Comparison of ENCODE assay signal across 32 cellular contexts in genomic region chr14:73607241-73607640, GRCh38. TPM values are rescaled to one million over a fixed set of nuclear protein-coding genes. Genes with fewer than 3 reads are reported as not detected.
"Had no signal": no experiment of that assay in that cellular context is flagged by ENCODE, and none has a peak within 500 bp of the region (broad histone marks: within the 10 kb centered on the region; RNA-seq: fewer than 3 reads in every experiment).

No MANE protein-coding gene starts in this region.

- H3K9me3 ChIP-seq: colonic mucosa, esophagus squamous epithelium, gastrocnemius medialis, left lung, lower lobe of right lung, mucosa of descending colon had no signal

- FAIRE-seq: endometrium, islet of Langerhans, keratinocyte had no signal

- ATAC-seq: effector memory CD8-positive, alpha-beta T cell; esophagus mucosa; gastrocnemius medialis; heart right ventricle; left cardiac atrium; left lung; left ventricle myocardium superior; lower lobe of right lung; mucosa of descending colon had no signal

- H3K27me3 ChIP-seq: colonic mucosa, esophagus squamous epithelium, gastrocnemius medialis, heart right ventricle had no signal

- DNase-seq: colonic mucosa; cortex of kidney; effector CD8-positive, alpha-beta T cell; effector memory CD8-positive, alpha-beta T cell; endodermal cell; erythroblast; esophagus squamous epithelium; foreskin fibroblast; foreskin melanocyte; gastrocnemius medialis; glutamatergic neuron; head of caudate nucleus; heart right ventricle; hippocampal formation; left cardiac atrium; left lung; left ventricle myocardium superior; lower lobe of right lung; mesenchymal stem cell; mucosa of descending colon; naive B cell had no signal

- H3K27ac ChIP-seq: colonic mucosa, epithelial cell of prostate, esophagus squamous epithelium, gastrocnemius medialis, heart right ventricle, left lung, lower lobe of right lung had no signal

- H3K4me1 ChIP-seq: colonic mucosa, gastrocnemius medialis had no signal

- H3K36me3 ChIP-seq: colonic mucosa, esophagus squamous epithelium, gastrocnemius medialis, heart right ventricle, left lung, lower lobe of right lung had no signal

- H3K4me3 ChIP-seq: colonic mucosa, esophagus squamous epithelium, gastrocnemius medialis, heart right ventricle, left lung, lower lobe of right lung, mucosa of descending colon had no signal

RNA-seq across cellular contexts. Expression of gene ACOT6, which starts 5.1 kb away (rescaled TPM):
- total RNA-seq: colonic mucosa, dermis microvascular lymphatic vessel endothelial cell, endodermal cell, esophagus mucosa, esophagus squamous epithelium, gastrocnemius medialis, glomerular endothelial cell, heart right ventricle, kidney epithelial cell, left cardiac atrium, left lung, left ventricle myocardium superior, lower lobe of right lung, mesenteric fat pad, mesothelial cell of epicardium, mucosa of descending colon, myocyte had no signal
- polyA plus RNA-seq: heart right ventricle, keratinocyte had no signal

RNA-seq across cellular contexts. Expression of gene HEATR4, which starts 48.5 kb away (rescaled TPM):
- total RNA-seq: dermis microvascular lymphatic vessel endothelial cell, glomerular endothelial cell, kidney epithelial cell had no signal
